9 cellular contexts compared by ENCODE assay signal in genomic region chr14:60650382-60650961, GRCh38. TPM values are rescaled to one million over a fixed set of nuclear protein-coding genes. Genes with fewer than 3 reads are reported as not detected.
DNase-seq lines count a peak whose midpoint lies in the region; ATAC-seq, FAIRE-seq and TF ChIP-seq lines count a peak whose summit lies in the region.
"Had no signal": no experiment of that assay in that cellular context is flagged by ENCODE, and none has a peak within 500 bp of the region (broad histone marks: within the 10 kb centered on the region; RNA-seq: fewer than 3 reads in every experiment).

No MANE protein-coding gene starts in this region.

- no peaks in the 10 kb centered on the region for H3K9me1 ChIP-seq in K562 (ENCODE audit: control insufficient read depth, insufficient read depth, low read length)

- POLR2A ChIA-PET in K562 (lab: Yijun Ruan, JAX) = no interaction called here
- POLR2A ChIA-PET in CD4-positive, alpha-beta T cell (lab: Charles Lee) = interaction anchor here (1.3 kb wide), 1 partner anchor 10 kb away, joined by 3 read pairs; no protein-coding TSS in a partner anchor

- intact Hi-C loops in K562 (cut with micrococcal nuclease) = no loop called here
- intact Hi-C loops in left cardiac atrium (cut with DNase I) = no loop called here
- intact Hi-C loops in CD4-positive, alpha-beta T cell (cut with DNase I, micrococcal nuclease) = no loop called here
- intact Hi-C loops in colonic mucosa (cut with DNase I) = loop anchor here (10.0 kb wide), 1 partner anchor 374 kb away; no protein-coding TSS in a partner anchor

- H3K27ac Mint-ChIP-seq in neural progenitor cell = no peak overlapping the region
- H3K27ac Mint-ChIP-seq in CD4-positive, alpha-beta T cell = no peak overlapping the region

- H3K4me1 Mint-ChIP-seq in neural progenitor cell = peaks cover 46% of the 10 kb centered on the region
- peaks cover 71% of the 10 kb centered on the region for H3K4me1 Mint-ChIP-seq in CD4-positive, alpha-beta T cell (ENCODE audit: low read depth)

- peak; percentile 20 for DNase-seq in EH (ENCODE audit: low read depth)
- peak; percentile 88 for DNase-seq in NCI-H2029 (lab: John Stamatoyannopoulos, UW)
- no peak for DNase-seq in K562 (ENCODE audit: extremely low read depth in 1 of 4, low spot score in 3 of 4)
- peak; percentile 40 for DNase-seq in neural progenitor cell (ENCODE audit: low spot score)
- DNase-seq in left cardiac atrium = no peak
- DNase-seq in CD4-positive, alpha-beta T cell = no peak
- no peak for DNase-seq in colonic mucosa
- DNase-seq: activated naive CD4-positive, alpha-beta T cell treated with anti-CD3 and anti-CD28 coated beads, Interleukin-2, amount 10 ng/mL, durations not matched to agents 7 days and 5 days had no signal

- H3K27me3 ChIP-seq in K562 (ENCODE audit: control insufficient read depth in 2 of 2, insufficient read depth in 2 of 2, low read length in 2 of 2) (peaks cover 0 to 24% of the 10 kb centered on the region in 2 experiments; a peak in 2 of 5 replicates), neural progenitor cell (peaks cover 100% of the 10 kb centered on the region), colonic mucosa (peaks cover 95% of the 10 kb centered on the region)
- H3K27me3 ChIP-seq in CD4-positive, alpha-beta T cell (ENCODE audit: control insufficient read depth, insufficient read depth, low read length) = peaks cover 95% of the 10 kb centered on the region

- H2AFZ ChIP-seq in K562 (ENCODE audit: low read depth, low read length) = no peak overlapping the region
- no peak overlapping the region for H2AFZ ChIP-seq in neural progenitor cell (replicated peaks)

- no peak for TF ChIP-seq CTCF in K562 (IDR thresholded peaks at IDR 0.05 in 2 of 3, conservative IDR thresholded peaks at IDR 0.05 in 1 of 3; ENCODE audit: insufficient read depth in 2 of 3, low read depth in 1 of 3, low read length in 3 of 3)
- no peak for TF ChIP-seq CTCF in neural progenitor cell (IDR thresholded peaks at IDR 0.05)
- TF ChIP-seq CTCF in CD4-positive, alpha-beta T cell (IDR thresholded peaks at IDR 0.05) = no peak
- no peak for TF ChIP-seq CTCF in colonic mucosa (IDR thresholded peaks at IDR 0.05)

- no peak for TF ChIP-seq RAD21 in K562 (CRISPR knock-in tag; conservative IDR thresholded peaks at IDR 0.05 in 1 of 2, IDR thresholded peaks at IDR 0.05 in 1 of 2)

- no peak overlapping the region for H3K9ac ChIP-seq in K562 (ENCODE audit: insufficient read depth in 1 of 2, low read depth in 2 of 2, low read length in 2 of 2)
- no peak overlapping the region for H3K9ac ChIP-seq in neural progenitor cell
- H3K9ac ChIP-seq in colonic mucosa (ENCODE audit: low read depth in 2 of 2, low read length in 2 of 2) = no peak overlapping the region

- H3K4me1 ChIP-seq in K562 (replicated peaks in 1 of 2; ENCODE audit: control insufficient read depth in 2 of 2, insufficient read depth in 2 of 2, low read length in 2 of 2) = peaks cover 0 to 23% of the 10 kb centered on the region in 2 experiments; a peak in 2 of 5 replicates
- H3K4me1 ChIP-seq in neural progenitor cell = peaks cover 56% of the 10 kb centered on the region
- peaks cover 15% of the 10 kb centered on the region for H3K4me1 ChIP-seq in colonic mucosa

- ATAC-seq in K562 (no peak), HG02798 (IDR thresholded peaks at IDR 0.05; ENCODE audit: poor library complexity, unreplicated experiment) (no peak), left cardiac atrium (no peak)
- ATAC-seq in CD4-positive, alpha-beta T cell (ENCODE audit: poor library complexity) = no peak

- 28% methylated on average over 8 of the region's 11 CpGs for WGBS in K562 (ENCODE audit: insufficient coverage, low coverage, missing lambda C conversion rate)

- peaks cover 73% of the 10 kb centered on the region for H3F3A ChIP-seq in neural progenitor cell (ENCODE audit: low read depth)

- CTCF ChIA-PET in K562 (lab: Yijun Ruan, JAX; ENCODE audit: low intra/inter-chr PET ratio) = no interaction called here
- CTCF ChIA-PET in CD4-positive, alpha-beta T cell (lab: Charles Lee) = no interaction called here

- peaks cover 90% of the 10 kb centered on the region for H3K27me3 Mint-ChIP-seq in neural progenitor cell (ENCODE audit: insufficient read depth, low read depth)
- H3K27me3 Mint-ChIP-seq in CD4-positive, alpha-beta T cell = peaks cover 88% of the 10 kb centered on the region

- H3K79me2 ChIP-seq in K562 (ENCODE audit: control insufficient read depth, insufficient read depth, low read length) = no peaks in the 10 kb centered on the region
- H3K79me2 ChIP-seq in neural progenitor cell (ENCODE audit: low read depth) = no peaks in the 10 kb centered on the region

- H3K9me3 ChIP-seq in K562 (replicated peaks; ENCODE audit: control insufficient read depth, insufficient read depth, low read depth, low read length) (no peaks in the 10 kb centered on the region), neural progenitor cell (ENCODE audit: low read depth) (no peaks in the 10 kb centered on the region), colonic mucosa (no peaks in the 10 kb centered on the region)
- H3K9me3 ChIP-seq in CD4-positive, alpha-beta T cell (ENCODE audit: control insufficient read depth, low read length) = no peaks in the 10 kb centered on the region

- in situ Hi-C loops in K562 (cut with MboI) = no loop called here

- BruUV-seq in K562 (replicated peaks; lab: Mats Ljungman, UMichigan) = no TSS peak

- no peaks in the 10 kb centered on the region for H3K36me3 Mint-ChIP-seq in neural progenitor cell
- no peaks in the 10 kb centered on the region for H3K36me3 Mint-ChIP-seq in CD4-positive, alpha-beta T cell (ENCODE audit: low read depth)

- H3K36me3 ChIP-seq in K562 (ENCODE audit: control insufficient read depth, insufficient read depth, low read length) (no peaks in the 10 kb centered on the region), neural progenitor cell (no peaks in the 10 kb centered on the region), colonic mucosa (no peaks in the 10 kb centered on the region)

- H4K20me1 ChIP-seq in K562 (replicated peaks; ENCODE audit: control insufficient read depth, insufficient read depth, low read length) (no peaks in the 10 kb centered on the region), neural progenitor cell (ENCODE audit: low read depth) (peaks cover 89% of the 10 kb centered on the region)

- no peak for FAIRE-seq in K562 (lab: Jason Lieb, UNC)

- H3K27ac ChIP-seq in K562 (ENCODE audit: extremely low read depth, low read depth, low read length) (no peak overlapping the region), neural progenitor cell (no peak overlapping the region), colonic mucosa (no peak overlapping the region)
- no peak overlapping the region for H3K27ac ChIP-seq in CD4-positive, alpha-beta T cell (ENCODE audit: low read depth, low read length)

- peak overlapping the region; percentile 84 for H3K4me3 Mint-ChIP-seq in neural progenitor cell
- H3K4me3 Mint-ChIP-seq in CD4-positive, alpha-beta T cell = no peak overlapping the region

- TF ChIP-seq POLR2A in K562 (conservative IDR thresholded peaks at IDR 0.05) = no peak

- H3K9me3 Mint-ChIP-seq in neural progenitor cell = peaks cover 9% of the 10 kb centered on the region
- H3K9me3 Mint-ChIP-seq in CD4-positive, alpha-beta T cell = no peaks in the 10 kb centered on the region
- H3K9me3 Mint-ChIP-seq: activated naive CD4-positive, alpha-beta T cell treated with anti-CD3 and anti-CD28 coated beads, Interleukin-2, amount 10 ng/mL, durations not matched to agents 7 days and 5 days had no signal

- H3K4me3 ChIP-seq in K562 (no peak overlapping the region), neural progenitor cell (peak overlapping the region; percentile 43), colonic mucosa (no peak overlapping the region)

- no peak overlapping the region for H3K4me2 ChIP-seq in K562 (ENCODE audit: insufficient read depth, low read length)
- H3K4me2 ChIP-seq in neural progenitor cell = peak overlapping the region; percentile 76

- TF ChIP-seq EP300 in K562 (IDR thresholded peaks at IDR 0.05; ENCODE audit: low read length) = no peak

TF ChIP-seq in K562, 482 proteins besides CTCF, POLR2A, EP300 and RAD21:
- TF ChIP-seq NONO (IDR thresholded peaks at IDR 0.05; ENCODE audit: low read depth in 2 of 2, low read length in 1 of 2) (no peak), SOX6 (IDR thresholded peaks at IDR 0.05) (peak; percentile 47; the same call in 1 of the 2 replicates)

RNA-seq across cellular contexts. Expression of gene SIX1, which starts 1.2 kb away (rescaled TPM):
- total RNA-seq in K562 (2011; cell fraction: chromatin; rRNA removed; ENCODE audit: low replicate concordance) = 0.30 and 0.49 TPM in 2 replicates
- 0.33 and 0.39 TPM in 2 replicates for total RNA-seq in K562 (2011; cell fraction: nucleolus; rRNA removed)
- 0.44 and 0.84 TPM in 2 replicates for total RNA-seq in K562 (2011; cell fraction: nucleoplasm; rRNA removed)
- total RNA-seq in K562 (2014; rRNA removed) (0.65 and 0.73 TPM in 2 replicates), K562 (2014; rRNA removed; fragmentation: Illumina TruSeq; extraction: Trizol) (0.45 and 0.47 TPM in 2 replicates), K562 (2015; rRNA removed; fragmentation: Illumina TruSeq; extraction: Trizol) (0.45 and 0.80 TPM in 2 replicates), K562 (2021) (0.49 and 0.76 TPM in 2 replicates), neural progenitor cell (ENCODE audit: low replicate concordance) (0.28 TPM in 1 of 2 replicates, not detected in the other), left cardiac atrium (under 1 TPM; 0.24 to 0.77 TPM), colonic mucosa (not detected)
- polyA plus RNA-seq in K562 (2011; rRNA removed) (0.40 and 1.1 TPM in 2 replicates), K562 (2014; fragmentation: Illumina TruSeq; extraction: Trizol) (0.45 and 0.55 TPM in 2 replicates), K562 (2014; fragmentation: Nextera tagmentation; extraction: Ambion mirVana) (under 1 TPM; 0.28 to 0.30 TPM), K562 (2014; rRNA removed) (0.08 and 0.27 TPM in 2 replicates)
- polyA plus RNA-seq in K562 (2011; cell fraction: cytosol; rRNA removed) = 0.40 and 0.78 TPM in 2 replicates
- 0.31 and 1.1 TPM in 2 replicates for polyA plus RNA-seq in K562 (2011; cell fraction: nucleus; rRNA removed)
- 0.46 and 0.47 TPM in 2 replicates for polyA plus RNA-seq in K562 (2012)
- polyA minus RNA-seq in K562 (2011; rRNA and poly(A)+ RNA removed) = 0.35 and 1.3 TPM in 2 replicates
- 0.29 and 2.6 TPM in 2 replicates for polyA minus RNA-seq in K562 (2011; cell fraction: cytosol; rRNA and poly(A)+ RNA removed)
- 0.54 and 4.0 TPM in 2 replicates for polyA minus RNA-seq in K562 (2011; cell fraction: nucleus; rRNA and poly(A)+ RNA removed)
- total RNA-seq in CD4-positive, alpha-beta T cell = not detected

Comparison
In these comparisons a context has a peak if more than half of its experiments do, and no peak if none do; other contexts are left out.
1. DNase-seq: peak in EH (single experiment), NCI-H2029 (single experiment) and neural progenitor cell (single experiment); none in K562 (0 of 4), left cardiac atrium (single experiment), CD4-positive, alpha-beta T cell (0 of 10) and colonic mucosa (single experiment).